ENCODE assay signal across 1 cellular context in the genomic region with DNA sequence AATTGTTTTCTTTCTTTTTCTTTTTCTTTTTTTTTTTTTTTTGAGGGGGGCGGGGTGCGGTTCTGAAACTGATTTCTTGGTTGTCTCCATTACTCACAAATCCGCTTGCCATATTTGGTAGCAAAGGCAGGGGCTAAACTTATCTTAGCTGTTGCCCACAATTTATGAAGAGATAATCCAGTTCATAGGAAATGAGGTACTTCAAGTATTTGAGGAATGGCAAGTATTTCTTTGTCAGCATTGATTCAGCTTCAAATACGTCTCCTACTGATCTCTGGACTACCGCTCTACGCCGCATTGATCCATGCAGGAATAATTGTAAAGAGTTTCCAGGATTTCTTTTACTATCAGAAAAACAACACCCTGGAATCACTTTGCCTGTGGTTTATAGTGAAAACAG.
A peak's percentile ranks its signal among the peaks of the same experiment; 100 is the strongest.
TF ChIP-seq lines count a peak whose summit lies in the region.

No MANE protein-coding gene starts in this region.

TF ChIP-seq in H1, 55 proteins besides CTCF, POLR2A, EP300 and RAD21 (continued from another document):
- TF ChIP-seq SRF (IDR thresholded peaks at IDR 0.05; ENCODE audit: low read depth, low read length) (peak; percentile 58; the same call in 1 of the 2 replicates), BRCA1 (IDR thresholded peaks at IDR 0.05; ENCODE audit: low read depth, low read length) (no peak)
